In the genomic region with DNA sequence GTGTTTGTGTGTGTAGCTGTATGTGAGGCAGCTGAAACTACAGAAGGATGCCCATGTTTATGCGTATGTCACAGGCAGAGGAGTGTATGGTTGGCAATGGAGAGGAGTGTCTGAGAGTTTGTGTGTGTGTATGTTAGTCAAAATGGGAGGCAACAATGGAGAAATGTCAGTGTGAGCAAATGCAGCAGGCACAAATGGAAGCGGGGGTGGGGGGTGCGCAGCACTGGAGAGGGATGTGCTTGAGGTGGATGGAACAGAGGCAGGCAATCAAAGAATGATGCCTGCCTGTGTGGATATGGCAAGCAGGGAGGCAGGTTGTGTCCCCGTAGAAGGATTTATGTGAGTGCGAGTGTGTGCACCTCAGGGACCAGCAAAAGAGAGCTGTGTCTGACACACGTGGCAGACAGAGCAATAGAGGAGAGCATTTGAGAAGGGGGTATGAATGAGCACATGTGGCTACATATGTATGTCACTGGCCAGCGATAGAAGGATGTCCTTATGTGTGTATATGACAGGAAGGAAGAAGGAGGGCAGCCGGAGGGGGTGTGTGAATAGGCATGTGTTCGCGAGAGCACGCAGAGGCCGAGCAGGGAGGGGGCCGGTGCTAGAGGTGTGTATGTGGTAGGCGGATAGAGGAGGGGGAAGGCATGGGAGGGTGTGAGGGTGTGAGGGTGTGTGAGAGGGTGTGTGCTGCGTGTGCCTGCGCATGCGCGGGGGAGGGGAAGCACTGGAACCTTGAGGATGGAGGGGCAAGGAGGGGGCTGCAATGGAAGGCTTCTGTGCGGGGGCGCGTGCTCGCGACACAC, we compare ENCODE assay signal across 8 cellular contexts. TPM values are rescaled to one million over a fixed set of nuclear protein-coding genes. Genes with fewer than 3 reads are reported as not detected.
DNase-seq lines count a peak whose midpoint lies in the region; ATAC-seq and TF ChIP-seq lines count a peak whose summit lies in the region.

No MANE protein-coding gene starts in this region.

- no peak overlapping the region for H3K9ac ChIP-seq in neural progenitor cell

- peak overlapping the region in 1 of 2 donors; percentile 60 for H3K4me3 ChIP-seq in CD4-positive, alpha-beta memory T cell (ENCODE audit: low read length in 2 of 2)
- peak overlapping the region; percentile 67 for H3K4me3 ChIP-seq in fibroblast of mammary gland (ENCODE audit: control insufficient read depth, low read depth, low read length)
- H3K4me3 ChIP-seq in neural progenitor cell, result peak overlapping the region; percentile 82
- H3K4me3 ChIP-seq in suprapubic skin, result peak overlapping the region; percentile 69

- H3K4me3 Mint-ChIP-seq in CD4-positive, alpha-beta memory T cell, result peak overlapping the region; percentile 74 to 91 (median 88)
- peak overlapping the region; percentile 87 for H3K4me3 Mint-ChIP-seq in activated T-cell treated with anti-CD3 and anti-CD28 coated beads, Interleukin-2, amount 50 U/mL, for 4 hours
- peak overlapping the region; percentile 84 for H3K4me3 Mint-ChIP-seq in neural progenitor cell

- WGBS in suprapubic skin, result 37% methylated on average over 23 of the region's 23 CpGs

- peak overlapping the region; percentile 56 to 91 (median 91) for H3K27ac Mint-ChIP-seq in CD4-positive, alpha-beta memory T cell
- no peak overlapping the region for H3K27ac Mint-ChIP-seq in neural progenitor cell

- TF ChIP-seq CTCF in fibroblast of mammary gland (conservative IDR thresholded peaks at IDR 0.05; ENCODE audit: control insufficient read depth, insufficient read depth, low read depth, low read length) (no peak), neural progenitor cell (IDR thresholded peaks at IDR 0.05) (no peak), suprapubic skin (IDR thresholded peaks at IDR 0.05) (no peak)

- DNase-seq in CD4-positive, alpha-beta memory T cell, result peak; percentile 58 to 82 (median 63)
- DNase-seq in NCI-H748 treated with DMSO at 0.1 percent for 48 hours (lab: John Stamatoyannopoulos, UW) (peak; percentile 21), fibroblast of mammary gland (ENCODE audit: low read depth) (no peak), neural progenitor cell (ENCODE audit: low spot score) (no peak), suprapubic skin (ENCODE audit: low spot score in 2 of 2) (no peak), 8988T (no peak)
- peak; percentile 45 for DNase-seq in activated T-cell treated with anti-CD3 and anti-CD28 coated beads, Interleukin-2, amount 50 U/mL, for 4 hours

- no peaks in the 10 kb centered on the region for H3K36me3 ChIP-seq in CD4-positive, alpha-beta memory T cell (ENCODE audit: insufficient read depth, low read length)
- H3K36me3 ChIP-seq in neural progenitor cell (no peaks in the 10 kb centered on the region), suprapubic skin (no peaks in the 10 kb centered on the region)

- H3K4me2 ChIP-seq in neural progenitor cell, result peak overlapping the region; percentile 81

- H3F3A ChIP-seq in neural progenitor cell (ENCODE audit: low read depth), result no peaks in the 10 kb centered on the region

- intact Hi-C loops in CD4-positive, alpha-beta memory T cell (cut with micrococcal nuclease), result loop anchor here (1.0 to 10.0 kb wide), 2 partner anchors 336 to 971 kb away; a partner anchor contains a TSS

- peaks cover 16% of the 10 kb centered on the region for H3K79me2 ChIP-seq in neural progenitor cell (ENCODE audit: low read depth)

- peaks cover 16% of the 10 kb centered on the region for H4K20me1 ChIP-seq in neural progenitor cell (ENCODE audit: low read depth)

- no peaks in the 10 kb centered on the region for H3K27me3 ChIP-seq in CD4-positive, alpha-beta memory T cell (ENCODE audit: insufficient read depth, low read length)
- H3K27me3 ChIP-seq in neural progenitor cell (no peaks in the 10 kb centered on the region), suprapubic skin (no peaks in the 10 kb centered on the region)

- H3K9me3 ChIP-seq in CD4-positive, alpha-beta memory T cell (ENCODE audit: control insufficient read depth in 1 of 2, low read length in 2 of 2), result no peaks in the 10 kb centered on the region
- H3K9me3 ChIP-seq in neural progenitor cell (ENCODE audit: low read depth) (no peaks in the 10 kb centered on the region), suprapubic skin (no peaks in the 10 kb centered on the region)

- TF ChIP-seq EP300 in suprapubic skin (IDR thresholded peaks at IDR 0.05), result no peak

- H3K4me1 Mint-ChIP-seq in CD4-positive, alpha-beta memory T cell, result peaks cover 21 to 40% (median 29%) of the 10 kb centered on the region in 4 donors
- peaks cover 28% of the 10 kb centered on the region for H3K4me1 Mint-ChIP-seq in activated T-cell treated with anti-CD3 and anti-CD28 coated beads, Interleukin-2, amount 50 U/mL, for 4 hours (ENCODE audit: low read depth)
- peaks cover 29% of the 10 kb centered on the region for H3K4me1 Mint-ChIP-seq in neural progenitor cell

- no peak overlapping the region for H2AFZ ChIP-seq in neural progenitor cell (replicated peaks)

- peak; percentile 62 for ATAC-seq in GM21576 (IDR thresholded peaks at IDR 0.05; ENCODE audit: unreplicated experiment)
- peak; percentile 54 to 63 for ATAC-seq in activated T-cell treated with anti-CD3 and anti-CD28 coated beads, Interleukin-2, amount 50 U/mL, for 4 hours

- H3K36me3 Mint-ChIP-seq in CD4-positive, alpha-beta memory T cell, result peaks cover 0 to 20% of the 10 kb centered on the region in 2 donors
- H3K36me3 Mint-ChIP-seq in activated T-cell treated with anti-CD3 and anti-CD28 coated beads, Interleukin-2, amount 50 U/mL, for 4 hours (ENCODE audit: insufficient read depth), result peaks cover 10% of the 10 kb centered on the region
- peaks cover 23% of the 10 kb centered on the region for H3K36me3 Mint-ChIP-seq in neural progenitor cell

- no peaks in the 10 kb centered on the region for H3K27me3 Mint-ChIP-seq in CD4-positive, alpha-beta memory T cell
- no peaks in the 10 kb centered on the region for H3K27me3 Mint-ChIP-seq in activated T-cell treated with anti-CD3 and anti-CD28 coated beads, Interleukin-2, amount 50 U/mL, for 4 hours (ENCODE audit: low read depth)
- no peaks in the 10 kb centered on the region for H3K27me3 Mint-ChIP-seq in neural progenitor cell (ENCODE audit: insufficient read depth, low read depth)

- H3K4me1 ChIP-seq in CD4-positive, alpha-beta memory T cell (ENCODE audit: insufficient read depth, low read length), result peaks cover 28% of the 10 kb centered on the region
- H3K4me1 ChIP-seq in neural progenitor cell (peaks cover 9% of the 10 kb centered on the region), suprapubic skin (peaks cover 8% of the 10 kb centered on the region)

- POLR2A ChIA-PET in CD4-positive, alpha-beta memory T cell (lab: Charles Lee; ENCODE audit: partially characterized antibody), result no interaction called here

- CTCF ChIA-PET in CD4-positive, alpha-beta memory T cell (lab: Charles Lee; ENCODE audit: partially characterized antibody), result interaction anchor here (3.2 kb wide), 1 partner anchor 336 kb away, joined by 16 read pairs; a partner anchor contains a TSS

- H3K9me3 Mint-ChIP-seq in CD4-positive, alpha-beta memory T cell, result peaks cover 0 to 2% (median 0%) of the 10 kb centered on the region in 8 donors
- no peaks in the 10 kb centered on the region for H3K9me3 Mint-ChIP-seq in activated T-cell treated with anti-CD3 and anti-CD28 coated beads, Interleukin-2, amount 50 U/mL, for 4 hours
- H3K9me3 Mint-ChIP-seq in neural progenitor cell, result peaks cover 16% of the 10 kb centered on the region

- peak overlapping the region; percentile 64 for H3K27ac ChIP-seq in CD4-positive, alpha-beta memory T cell (ENCODE audit: low read depth, low read length)
- H3K27ac ChIP-seq in neural progenitor cell (no peak overlapping the region), suprapubic skin (no peak overlapping the region)

- no peak for TF ChIP-seq POLR2A in suprapubic skin (IDR thresholded peaks at IDR 0.05)

RNA-seq across cellular contexts. Expression of a gene that starts 1.1 kb away (rescaled TPM):
- total RNA-seq in CD4-positive, alpha-beta memory T cell, result 10 to 100 TPM; 23.9 to 27.1 TPM
- 10 to 100 TPM; 37.3 to 44.1 TPM for polyA plus RNA-seq in CD4-positive, alpha-beta memory T cell
- 10 to 100 TPM; 14.1 to 16.0 (median 14.9) TPM for total RNA-seq in activated T-cell treated with anti-CD3 and anti-CD28 coated beads, Interleukin-2, amount 50 U/mL, for 4 hours
- 53.6 and 62.1 TPM in 2 replicates for total RNA-seq in neural progenitor cell (ENCODE audit: low replicate concordance)
- 10 to 100 TPM; 14.1 to 23.2 (median 16.5) TPM for total RNA-seq in suprapubic skin

Comparison
In these comparisons a context has a peak if more than half of its experiments do, and no peak if none do; other contexts are left out.
1. DNase-seq: peak in CD4-positive, alpha-beta memory T cell (5 of 5), NCI-H748 treated with DMSO at 0.1 percent for 48 hours (single experiment) and activated T-cell treated with anti-CD3 and anti-CD28 coated beads, Interleukin-2, amount 50 U/mL, for 4 hours (single experiment); none in fibroblast of mammary gland (single experiment), neural progenitor cell (single experiment), suprapubic skin (0 of 2) and 8988T (single experiment).
2. Peak in every context shown above with its lines, with median percentiles within 50 percentile points of each other: H3K4me3 Mint-ChIP-seq.